8 cellular contexts compared by ENCODE assay signal in genomic region chr10:99963467-99964165, GRCh38. TPM values are rescaled to one million over a fixed set of nuclear protein-coding genes. Genes with fewer than 3 reads are reported as not detected.
DNase-seq lines count a peak whose midpoint lies in the region; ATAC-seq, FAIRE-seq and TF ChIP-seq lines count a peak whose summit lies in the region.
"Not testable (repeated sequence)": the region's sequence is repeated elsewhere in the genome, so short reads cannot be mapped to it uniquely, and the experiment has no call there.

No MANE protein-coding gene starts in this region.

- not testable (repeated sequence) for H3K27me3 ChIP-seq in ACC112 (ENCODE audit: insufficient read depth, low read length); RWPE2 (ENCODE audit: insufficient read depth, poor library complexity, severe bottlenecking); left lung; skeletal muscle satellite cell (ENCODE audit: control insufficient read depth, insufficient read depth, low read length)

- ATAC-seq in RWPE2 (ENCODE audit: low read depth) (peak; percentile 62), Right ventricle myocardium inferior (peak; percentile 65), left lung (peak; percentile 69), omental fat pad (ENCODE audit: low FRiP score) (peak; percentile 45)

- H2AFZ ChIP-seq in ACC112 (ENCODE audit: low read length, unreplicated experiment): not testable (repeated sequence)

- H3K4me2 ChIP-seq in skeletal muscle satellite cell (ENCODE audit: low read length): peak overlapping the region; percentile 11

- H3K27ac ChIP-seq in ACC112 (ENCODE audit: low read depth, low read length): peak overlapping the region; percentile 91
- peak overlapping the region; percentile 97 for H3K27ac ChIP-seq in RWPE2 (ENCODE audit: poor library complexity, severe bottlenecking)
- not testable (repeated sequence) for H3K27ac ChIP-seq in left lung

- H3K4me1 ChIP-seq in ACC112 (ENCODE audit: control insufficient read depth, insufficient read depth, low read length, unreplicated experiment): peaks cover 49% of the 10 kb centered on the region
- peaks cover 45% of the 10 kb centered on the region for H3K4me1 ChIP-seq in RWPE2 (ENCODE audit: insufficient read depth, poor library complexity, severe bottlenecking)
- H3K4me1 ChIP-seq in left lung: not testable (repeated sequence)
- H3K4me1 ChIP-seq in skeletal muscle satellite cell (ENCODE audit: control insufficient read depth, insufficient read depth, low read length): peaks cover 43% of the 10 kb centered on the region

- not testable (repeated sequence) for H3K9me3 ChIP-seq in RWPE2 (ENCODE audit: severe bottlenecking); left lung; skeletal muscle satellite cell (replicated peaks; ENCODE audit: low read length)

- H3K36me3 ChIP-seq in ACC112 (ENCODE audit: insufficient read depth, low read length) (peaks cover 10% of the 10 kb centered on the region; the same call in 1 of the 2 replicates), RWPE2 (ENCODE audit: low read depth) (peaks cover 34% of the 10 kb centered on the region), left lung (peaks cover 0 to 15% of the 10 kb centered on the region in 2 donors), skeletal muscle satellite cell (ENCODE audit: insufficient read depth, low read length) (peaks cover 28% of the 10 kb centered on the region)

- not testable (repeated sequence) for H3K4me3 ChIP-seq in ACC112 (ENCODE audit: low read depth, low read length); RWPE2 (ENCODE audit: severe bottlenecking); left lung; skeletal muscle satellite cell (ENCODE audit: low read length)

- DNase-seq in HT1080 (ENCODE audit: low read depth): peak; percentile 54
- not testable (repeated sequence) for DNase-seq in RWPE2 (ENCODE audit: low spot score); Right ventricle myocardium inferior (ENCODE audit: missing footprints); left lung; omental fat pad (ENCODE audit: low spot score)

- intact Hi-C loops in Right ventricle myocardium inferior (cut with DNase I); left lung (cut with DNase I): not testable (repeated sequence)

- H3K79me2 ChIP-seq in ACC112 (ENCODE audit: control insufficient read depth, insufficient read depth, low read length, unreplicated experiment): peaks cover 28% of the 10 kb centered on the region

- peak; percentile 47 for FAIRE-seq in colon (lab: Jason Lieb, UNC)

- not testable (repeated sequence) for TF ChIP-seq CTCF in RWPE2 (IDR thresholded peaks at IDR 0.05; ENCODE audit: poor library complexity, severe bottlenecking); left lung (IDR thresholded peaks at IDR 0.05); omental fat pad (IDR thresholded peaks at IDR 0.05)

- peak overlapping the region; percentile 46 for H3K9ac ChIP-seq in skeletal muscle satellite cell (ENCODE audit: low read depth, low read length)

RNA-seq across cellular contexts. Expression of gene DNMBP, which starts 46.1 kb away (rescaled TPM):
- total RNA-seq in HT1080 (2014; rRNA removed; shearing (Covaris generic)): 24.7 and 31.9 TPM in 2 replicates
- polyA plus RNA-seq in HT1080 (2015; cell fraction: cytosol; rRNA removed): 38.7 and 50.8 TPM in 2 replicates
- polyA plus RNA-seq in HT1080 (2015; cell fraction: nucleus; rRNA removed): 118 and 127 TPM in 2 replicates
- total RNA-seq in Right ventricle myocardium inferior: 6.6 TPM
- total RNA-seq in left lung: 10 to 100 TPM; 14.8 to 15.8 TPM
- 10 to 100 TPM; 17.5 to 41.3 (median 29.6) TPM for total RNA-seq in omental fat pad
- total RNA-seq in skeletal muscle satellite cell (2012; rRNA removed): 19.0 and 21.5 TPM in 2 replicates
